In the genomic region with DNA sequence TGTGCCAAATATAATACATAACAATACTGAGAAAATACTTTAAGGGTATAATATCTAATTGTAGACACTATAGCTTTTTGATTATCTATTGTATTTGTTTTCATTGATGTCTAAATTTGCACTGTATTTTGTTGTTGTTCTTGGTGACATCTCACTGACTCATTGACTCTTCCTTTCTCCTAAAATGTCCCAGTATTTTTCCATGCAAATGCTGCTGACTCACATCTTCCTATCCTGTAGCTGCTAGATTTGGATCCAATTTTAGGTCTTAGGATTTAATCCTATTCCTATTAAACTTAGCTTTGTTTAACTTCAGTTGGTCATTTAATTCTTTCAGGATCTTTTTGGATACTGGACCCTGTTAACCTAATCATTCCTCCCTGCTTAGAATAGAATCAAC, we compare ENCODE assay signal across 19 cellular contexts.
DNase-seq lines count a peak whose midpoint lies in the region; ATAC-seq, FAIRE-seq and TF ChIP-seq lines count a peak whose summit lies in the region.
"Had no signal": no experiment of that assay in that cellular context is flagged by ENCODE, and none has a peak within 500 bp of the region (broad histone marks: within the 10 kb centered on the region; RNA-seq: fewer than 3 reads in every experiment).

No MANE protein-coding gene starts in this region.

- H3K4me1 ChIP-seq in HUES6 (ENCODE audit: control insufficient read depth, insufficient read depth, low read length) (peaks cover 6% of the 10 kb centered on the region), heart right ventricle (peaks cover 0 to 25% (median 0%) of the 10 kb centered on the region in 9 donors)

- ATAC-seq in heart right ventricle (peak in 5 of 8 donors; percentile 42 to 50 (median 48)), GM18909 (IDR thresholded peaks at IDR 0.05; ENCODE audit: poor library complexity, unreplicated experiment) (no peak), GM19328 (IDR thresholded peaks at IDR 0.05; ENCODE audit: unreplicated experiment) (no peak)
- ATAC-seq: activated CD4-positive, alpha-beta T cell treated with anti-CD3 and anti-CD28 coated beads for 36 hours; GM23338; sciatic nerve; stimulated activated naive B cell treated with anti-CD40 and anti-IgM and Interleukin-4, amounts not matched to agents 10 μg/mL and 1 μg/mL and 100 μg/mL, for 72 hours had no signal

- no peaks in the 10 kb centered on the region for H3K9me3 ChIP-seq in HUES6 (ENCODE audit: control insufficient read depth, insufficient read depth, low read depth, low read length)
- H3K9me3 ChIP-seq in heart right ventricle: no peaks in the 10 kb centered on the region

- intact Hi-C loops in heart right ventricle (cut with DNase I): no loop called here

- H3K27ac ChIP-seq in HUES6 (ENCODE audit: low read depth, low read length) (peak overlapping the region; percentile 12; the same call in 1 of the 2 replicates), heart right ventricle (peak overlapping the region in 1 of 10 donors; percentile 28)
- H3K27ac ChIP-seq: hepatocyte had no signal

- no peak overlapping the region for H3K9ac ChIP-seq in HUES6 (ENCODE audit: low read length)

- FAIRE-seq in urothelium cell line (lab: Jason Lieb, UNC): no peak

- TF ChIP-seq CTCF in cardiac fibroblast (IDR thresholded peaks at IDR 0.05; ENCODE audit: low read depth, low read length) (no peak), heart right ventricle (IDR thresholded peaks at IDR 0.05) (no peak)

- DNase-seq in cardiac fibroblast (ENCODE audit: low read depth in 2 of 2) (peak; percentile 42 to 54), heart right ventricle (no peak), urothelium cell line (ENCODE audit: low spot score) (peak; percentile 13), NCI-H2227 (lab: John Stamatoyannopoulos, UW; ENCODE audit: unreplicated experiment) (no peak), midbrain (lab: John Stamatoyannopoulos, UW) (no peak)
- DNase-seq: activated CD4-positive, alpha-beta T cell treated with anti-CD3 and anti-CD28 coated beads for 36 hours; activated T-cell treated with anti-CD3 and anti-CD28 coated beads for 4 hours; CD8-positive, alpha-beta memory T cell; GF-D8; KG1; NCI-H1417 treated with DMSO at 0.1 percent for 48 hours; NCI-H69; stimulated activated naive B cell treated with anti-CD40 and anti-IgM and Interleukin-4, amounts not matched to agents 10 μg/mL and 1 μg/mL and 100 μg/mL, for 72 hours had no signal

- H3K4me3 ChIP-seq in HUES6 (ENCODE audit: low read depth, low read length) (no peak overlapping the region), cardiac fibroblast (replicated peaks in 1 of 2; ENCODE audit: low read depth in 2 of 2, low read length in 2 of 2) (no peak overlapping the region), heart right ventricle (no peak overlapping the region)
- H3K4me3 ChIP-seq: GM23338, hepatocyte had no signal

- H3K36me3 ChIP-seq in HUES6 (ENCODE audit: control insufficient read depth, insufficient read depth, low read length) (no peaks in the 10 kb centered on the region), heart right ventricle (no peaks in the 10 kb centered on the region)

- H3K27me3 ChIP-seq in HUES6 (ENCODE audit: control insufficient read depth, insufficient read depth, low read length): no peaks in the 10 kb centered on the region
- no peaks in the 10 kb centered on the region for H3K27me3 ChIP-seq in heart right ventricle
- H3K27me3 ChIP-seq: hepatocyte had no signal

Comparison
In these comparisons a context has a peak if more than half of its experiments do, and no peak if none do; other contexts are left out.
1. DNase-seq: peak in cardiac fibroblast (2 of 2) and urothelium cell line (single experiment); none in heart right ventricle (0 of 2), NCI-H2227 (single experiment) and midbrain (single experiment).
2. ATAC-seq: peak in heart right ventricle (5 of 8); none in GM18909 (single experiment) and GM19328 (single experiment).